In genomic region chr17:50064253-50064991, GRCh38 we compare ENCODE assay signal across 8 cellular contexts. TPM values are rescaled to one million over a fixed set of nuclear protein-coding genes. Genes with fewer than 3 reads are reported as not detected.
DNase-seq lines count a peak whose midpoint lies in the region; ATAC-seq, FAIRE-seq and TF ChIP-seq lines count a peak whose summit lies in the region.

No MANE protein-coding gene starts in this region.

- dilution Hi-C loops in endothelial cell of umbilical vein (cut with MboI; ENCODE audit: extremely low pct_ligation_motif_present, low sequenced_read_pairs), result no loop called here

- no peak overlapping the region for H3K27ac ChIP-seq in A673 (ENCODE audit: low read depth, low read length, poor library complexity, severe bottlenecking)
- peak overlapping the region; percentile 63 for H3K27ac ChIP-seq in endothelial cell of umbilical vein (ENCODE audit: insufficient read depth, low read depth, low read length)
- H3K27ac ChIP-seq in naive thymus-derived CD4-positive, alpha-beta T cell (ENCODE audit: low read depth, low read length), result no peak overlapping the region

- peak overlapping the region; percentile 19 for H2AFZ ChIP-seq in endothelial cell of umbilical vein (ENCODE audit: low read depth, low read length)

- intact Hi-C loops in A673 (cut with micrococcal nuclease; ENCODE audit: unreplicated experiment), result no loop called here
- intact Hi-C loops in endothelial cell of umbilical vein (cut with micrococcal nuclease), result no loop called here
- intact Hi-C loops in naive thymus-derived CD4-positive, alpha-beta T cell (cut with micrococcal nuclease), result no loop called here

- H3K9ac ChIP-seq in endothelial cell of umbilical vein (replicated peaks; ENCODE audit: extremely low read depth, insufficient read depth, low read length), result peak overlapping the region; percentile 18

- FAIRE-seq in endothelial cell of umbilical vein (lab: Jason Lieb, UNC), result peak; percentile 93

- H3K27me3 ChIP-seq in A673 (replicated peaks; ENCODE audit: insufficient read depth, low read depth, low read length, poor library complexity) (no peaks in the 10 kb centered on the region), endothelial cell of umbilical vein (ENCODE audit: control insufficient read depth in 2 of 2, insufficient read depth in 2 of 2, low read length in 2 of 2) (no peaks in the 10 kb centered on the region)
- H3K27me3 ChIP-seq in naive thymus-derived CD4-positive, alpha-beta T cell (ENCODE audit: control insufficient read depth in 2 of 2, insufficient read depth in 2 of 2, low read length in 2 of 2), result no peaks in the 10 kb centered on the region

- H3K4me2 ChIP-seq in endothelial cell of umbilical vein (ENCODE audit: insufficient read depth, low read length), result peak overlapping the region; percentile 19

- peaks cover 4 to 8% (median 7%) of the 10 kb centered on the region in 5 donors for H3K36me3 Mint-ChIP-seq in naive thymus-derived CD4-positive, alpha-beta T cell

- H3K36me3 ChIP-seq in A673 (ENCODE audit: insufficient read depth, low read length, poor library complexity, severe bottlenecking), result no peaks in the 10 kb centered on the region
- peaks cover 0 to 3% of the 10 kb centered on the region in 2 experiments for H3K36me3 ChIP-seq in endothelial cell of umbilical vein (ENCODE audit: control insufficient read depth in 2 of 2, extremely low read depth in 1 of 2, insufficient read depth in 2 of 2, low read length in 2 of 2)
- no peaks in the 10 kb centered on the region for H3K36me3 ChIP-seq in naive thymus-derived CD4-positive, alpha-beta T cell (ENCODE audit: control insufficient read depth in 2 of 3, insufficient read depth in 3 of 3, low read length in 3 of 3)

- H3K9me3 ChIP-seq in A673 (ENCODE audit: low read depth, low read length, poor library complexity, severe bottlenecking) (no peaks in the 10 kb centered on the region), endothelial cell of umbilical vein (replicated peaks; ENCODE audit: control insufficient read depth, insufficient read depth, low read length) (no peaks in the 10 kb centered on the region)
- no peaks in the 10 kb centered on the region for H3K9me3 ChIP-seq in naive thymus-derived CD4-positive, alpha-beta T cell (ENCODE audit: control insufficient read depth in 2 of 3, low read length in 3 of 3)

- no peaks in the 10 kb centered on the region for H3K9me1 ChIP-seq in endothelial cell of umbilical vein (replicated peaks; ENCODE audit: control insufficient read depth, extremely low read depth, insufficient read depth, low read length)

- H3K4me3 Mint-ChIP-seq in naive thymus-derived CD4-positive, alpha-beta T cell, result no peak overlapping the region

- H3K9me3 Mint-ChIP-seq in naive thymus-derived CD4-positive, alpha-beta T cell, result no peaks in the 10 kb centered on the region

- TF ChIP-seq POLR2A in endothelial cell of umbilical vein (IDR thresholded peaks at IDR 0.05; ENCODE audit: low read depth, low read length), result no peak

- no peak overlapping the region for H3K4me3 ChIP-seq in A673 (ENCODE audit: low read depth, low read length, poor library complexity, severe bottlenecking)
- no peak overlapping the region for H3K4me3 ChIP-seq in endothelial cell of umbilical vein (replicated peaks in 1 of 3; ENCODE audit: insufficient read depth in 1 of 3, low read depth in 1 of 3, low read length in 3 of 3)
- no peak overlapping the region for H3K4me3 ChIP-seq in naive thymus-derived CD4-positive, alpha-beta T cell (ENCODE audit: low read length)

- ATAC-seq in naive thymus-derived CD4-positive, alpha-beta T cell, result peak; percentile 31
- no peak for ATAC-seq in GM21529 (IDR thresholded peaks at IDR 0.05; ENCODE audit: unreplicated experiment)

- peaks cover 0 to 5% (median 0%) of the 10 kb centered on the region in 7 donors for H3K4me1 Mint-ChIP-seq in naive thymus-derived CD4-positive, alpha-beta T cell

- no peaks in the 10 kb centered on the region for H3K27me3 Mint-ChIP-seq in naive thymus-derived CD4-positive, alpha-beta T cell

- H3K79me2 ChIP-seq in endothelial cell of umbilical vein (ENCODE audit: control insufficient read depth, insufficient read depth, low read length), result peaks cover 13% of the 10 kb centered on the region

- POLR2A ChIA-PET in A673 (lab: Charles Lee; ENCODE audit: low non-redundant PET), result no interaction called here
- POLR2A ChIA-PET in endothelial cell of umbilical vein (lab: Charles Lee), result no interaction called here
- POLR2A ChIA-PET in naive thymus-derived CD4-positive, alpha-beta T cell (lab: Charles Lee), result no interaction called here

- peak overlapping the region in 1 of 9 donors; percentile 76 for H3K27ac Mint-ChIP-seq in naive thymus-derived CD4-positive, alpha-beta T cell

- CTCF ChIA-PET in A673 (lab: Charles Lee) (no interaction called here), endothelial cell of umbilical vein (lab: Charles Lee) (interaction anchor here (0.9 to 8.3 kb wide), 5 partner anchors 8 to 37 kb away, joined by 3 to 76 read pairs (median 10); partner anchors contain the start of gene ITGA3)
- CTCF ChIA-PET in naive thymus-derived CD4-positive, alpha-beta T cell (lab: Charles Lee), result no interaction called here

- peak; percentile 65 for DNase-seq in A673 (ENCODE audit: low spot score)
- DNase-seq in NCI-H226, result peak; percentile 99
- DNase-seq in endothelial cell of umbilical vein (ENCODE audit: low read depth, low spot score), result peak; percentile 82
- DNase-seq in naive thymus-derived CD4-positive, alpha-beta T cell, result no peak
- no peak for DNase-seq in mesenteric fat pad (ENCODE audit: low spot score)
- no peak for DNase-seq in NCI-H1105 (lab: John Stamatoyannopoulos, UW)
- DNase-seq in NCI-H2227 (lab: John Stamatoyannopoulos, UW; ENCODE audit: unreplicated experiment), result no peak

- BruUV-seq in A673 (replicated peaks; lab: Mats Ljungman, UMichigan), result no TSS peak
- no TSS peak for BruUV-seq in endothelial cell of umbilical vein (replicated peaks; lab: Mats Ljungman, UMichigan)

- H3K4me1 ChIP-seq in A673 (ENCODE audit: insufficient read depth, low read length, poor library complexity, severe bottlenecking) (peaks cover 8% of the 10 kb centered on the region), endothelial cell of umbilical vein (ENCODE audit: control insufficient read depth, extremely low read depth, insufficient read depth, low read length) (peaks cover 38% of the 10 kb centered on the region)
- H3K4me1 ChIP-seq in naive thymus-derived CD4-positive, alpha-beta T cell (ENCODE audit: control insufficient read depth in 2 of 2, insufficient read depth in 2 of 2, low read length in 2 of 2), result no peaks in the 10 kb centered on the region

- TF ChIP-seq CTCF in A673 (conservative IDR thresholded peaks at IDR 0.05; ENCODE audit: low read depth, low read length) (no peak), endothelial cell of umbilical vein (IDR thresholded peaks at IDR 0.05; ENCODE audit: extremely low read depth in 1 of 2, insufficient read depth in 1 of 2, low read depth in 1 of 2, low read length in 2 of 2) (no peak)

- H4K20me1 ChIP-seq in endothelial cell of umbilical vein (replicated peaks; ENCODE audit: control insufficient read depth, extremely low read depth, insufficient read depth, low read length), result no peaks in the 10 kb centered on the region

TF ChIP-seq in endothelial cell of umbilical vein, 7 proteins besides CTCF, POLR2A, EP300 and RAD21:
- peak; percentile 92 for TF ChIP-seq FOS (IDR thresholded peaks at IDR 0.05; ENCODE audit: borderline replicate concordance, insufficient read depth, low read length)
- no peak for TF ChIP-seq MAX (IDR thresholded peaks at IDR 0.05; ENCODE audit: insufficient read depth, insufficient read length)
- no peak for TF ChIP-seq EZH2 (IDR thresholded peaks at IDR 0.05; ENCODE audit: borderline replicate concordance, low read depth, low read length, severe bottlenecking)
- TF ChIP-seq JUN (IDR thresholded peaks at IDR 0.05; ENCODE audit: borderline replicate concordance, insufficient read depth, insufficient read length, low read depth), result peak; percentile 59
- TF ChIP-seq GATA2 (IDR thresholded peaks at IDR 0.05; ENCODE audit: insufficient read depth, insufficient read length, low read depth, low read length), result no peak
- TF ChIP-seq MYC (IDR thresholded peaks at IDR 0.05; ENCODE audit: low read depth, low read length), result no peak
- peak; percentile 40 for TF ChIP-seq POLR2AphosphoS5 (IDR thresholded peaks at IDR 0.05; ENCODE audit: insufficient read depth, low read depth, low read length)

RNA-seq across cellular contexts. Expression of gene ITGA3, which starts 8.5 kb away (rescaled TPM):
- 1.4 and 3.3 TPM in 2 replicates for total RNA-seq in A673 (2021)
- 93.8 and 112 TPM in 2 replicates for total RNA-seq in endothelial cell of umbilical vein
- 92.7 and 129 TPM in 2 replicates for polyA plus RNA-seq in endothelial cell of umbilical vein
- polyA plus RNA-seq in endothelial cell of umbilical vein (2011; cell fraction: cytosol; rRNA removed), result 83.9 and 91.8 TPM in 2 replicates
- 131 and 165 TPM in 2 replicates for polyA plus RNA-seq in endothelial cell of umbilical vein (2011; cell fraction: nucleus; rRNA removed)
- polyA plus RNA-seq in endothelial cell of umbilical vein (2012), result 77.6 and 100.0 TPM in 2 replicates
- 107 and 162 TPM in 2 replicates for polyA minus RNA-seq in endothelial cell of umbilical vein
- polyA minus RNA-seq in endothelial cell of umbilical vein (2011; cell fraction: cytosol; rRNA and poly(A)+ RNA removed), result 66.8 TPM
- 70.1 and 85.5 TPM in 2 replicates for polyA minus RNA-seq in endothelial cell of umbilical vein (2011; cell fraction: nucleus; rRNA and poly(A)+ RNA removed)
- 10 to 100 TPM in 2 of 5 experiments, 1 to 10 TPM in 3; 4.0 to 14.6 (median 8.6) TPM for total RNA-seq in naive thymus-derived CD4-positive, alpha-beta T cell
- 1 to 10 TPM; 1.4 to 2.4 TPM for polyA plus RNA-seq in naive thymus-derived CD4-positive, alpha-beta T cell
- 14.4 TPM for total RNA-seq in mesenteric fat pad

RNA-seq across cellular contexts. Expression of gene PDK2, which starts 30.7 kb away (rescaled TPM):
- total RNA-seq in A673 (2021) (20.4 and 31.6 TPM in 2 replicates), endothelial cell of umbilical vein (17.4 and 21.3 TPM in 2 replicates), mesenteric fat pad (41.9 TPM)
- polyA plus RNA-seq in endothelial cell of umbilical vein, result 114 and 142 TPM in 2 replicates
- polyA plus RNA-seq in endothelial cell of umbilical vein (2011; cell fraction: cytosol; rRNA removed), result 55.0 and 58.8 TPM in 2 replicates
- polyA plus RNA-seq in endothelial cell of umbilical vein (2011; cell fraction: nucleus; rRNA removed), result 35.9 and 46.0 TPM in 2 replicates
- 18.9 and 24.0 TPM in 2 replicates for polyA plus RNA-seq in endothelial cell of umbilical vein (2012)
- polyA minus RNA-seq in endothelial cell of umbilical vein, result 45.9 and 79.9 TPM in 2 replicates
- 43.0 TPM for polyA minus RNA-seq in endothelial cell of umbilical vein (2011; cell fraction: cytosol; rRNA and poly(A)+ RNA removed)
- polyA minus RNA-seq in endothelial cell of umbilical vein (2011; cell fraction: nucleus; rRNA and poly(A)+ RNA removed), result 26.8 and 33.9 TPM in 2 replicates
- 10 to 100 TPM; 16.7 to 48.3 (median 22.5) TPM for total RNA-seq in naive thymus-derived CD4-positive, alpha-beta T cell
- polyA plus RNA-seq in naive thymus-derived CD4-positive, alpha-beta T cell, result 10 to 100 TPM; 37.2 to 50.4 TPM

Comparison
In these comparisons a context has a peak if more than half of its experiments do, and no peak if none do; other contexts are left out.
1. DNase-seq: peak in A673 (single experiment), NCI-H226 (single experiment) and endothelial cell of umbilical vein (single experiment); none in naive thymus-derived CD4-positive, alpha-beta T cell (0 of 9), mesenteric fat pad (single experiment), NCI-H1105 (single experiment) and NCI-H2227 (single experiment).